In the genomic region with DNA sequence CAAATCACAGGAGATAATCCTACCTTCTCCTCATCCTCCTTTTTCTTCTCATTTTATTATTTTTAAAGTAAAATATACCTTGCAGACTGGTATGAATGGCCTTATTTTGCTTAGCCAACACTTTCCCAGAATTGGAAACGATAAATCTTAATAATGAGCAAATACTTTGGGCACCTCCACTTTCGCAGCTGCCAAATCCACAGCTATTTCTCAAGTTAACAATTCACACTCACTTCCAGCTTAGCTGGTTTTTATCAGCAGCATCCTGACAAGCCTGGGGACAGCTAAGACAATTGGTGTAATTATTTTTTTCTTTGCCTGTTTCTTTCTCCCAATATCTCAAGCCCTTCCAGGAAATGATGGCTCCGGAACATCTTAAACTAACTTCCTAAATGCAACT, we compare ENCODE assay signal across 32 cellular contexts.
"Had no signal": no experiment of that assay in that cellular context is flagged by ENCODE, and none has a peak within 500 bp of the region (broad histone marks: within the 10 kb centered on the region; RNA-seq: fewer than 3 reads in every experiment).

No MANE protein-coding gene starts in this region.

- FAIRE-seq: urothelium cell line had no signal

- H3K27me3 ChIP-seq: neural progenitor cell, ovary, right lobe of liver, spleen, suprapubic skin, testis, tibial artery, transverse colon, vagina had no signal

- H3K9me3 Mint-ChIP-seq: natural killer cell; nephron; neural progenitor cell; stimulated activated naive CD8-positive, alpha-beta T cell treated with anti-CD3 and anti-CD28 coated beads, Interleukin-15, amount 100 ng/mL, for 72 hours; type B pancreatic cell had no signal

- ATAC-seq: natural killer cell; psoas muscle; right cardiac atrium; right lobe of liver; stimulated activated memory B cell treated with anti-CD40 and anti-IgM and Interleukin-4, amounts not matched to agents 10 μg/mL and 1 μg/mL and 100 μg/mL, for 72 hours; stimulated activated naive CD8-positive, alpha-beta T cell treated with anti-CD3 and anti-CD28 coated beads, Interleukin-15, amount 100 ng/mL, for 72 hours; stimulated activated naive CD8-positive, alpha-beta T cell treated with anti-CD3 and anti-CD28 coated beads, Interleukin-15, Interleukin-2, amounts not matched to agents 100 U/mL and 50 U/mL, for 24 hours had no signal

- H3K27ac ChIP-seq: neural progenitor cell, ovary, parathyroid adenoma, psoas muscle, right lobe of liver, sigmoid colon, skin epidermis, spleen, suprapubic skin, testis, tibial artery, transverse colon, vagina had no signal

- H3K79me2 ChIP-seq: parathyroid adenoma had no signal

- H3K27ac Mint-ChIP-seq: natural killer cell; nephron; neural progenitor cell; progenitor cell of endocrine pancreas; stimulated activated memory B cell treated with anti-CD40 and anti-IgM and Interleukin-4, amounts not matched to agents 10 μg/mL and 1 μg/mL and 100 μg/mL, for 72 hours; stimulated activated naive CD8-positive, alpha-beta T cell treated with anti-CD3 and anti-CD28 coated beads, Interleukin-15, amount 100 ng/mL, for 72 hours; type B pancreatic cell had no signal

- H3K4me1 ChIP-seq: parathyroid adenoma, psoas muscle, right lobe of liver, sigmoid colon, spleen, suprapubic skin, testis, tibial artery, transverse colon, vagina had no signal

- H3K9me3 ChIP-seq: ovary, psoas muscle, right lobe of liver, sigmoid colon, spleen, suprapubic skin, testis, tibial artery, transverse colon, vagina had no signal

- H3K9ac ChIP-seq: neural progenitor cell, parathyroid adenoma had no signal

- H3K4me1 Mint-ChIP-seq: natural killer cell; nephron; neural progenitor cell; stimulated activated memory B cell treated with anti-CD40 and anti-IgM and Interleukin-4, amounts not matched to agents 10 μg/mL and 1 μg/mL and 100 μg/mL, for 72 hours; stimulated activated naive CD8-positive, alpha-beta T cell treated with anti-CD3 and anti-CD28 coated beads, Interleukin-15, amount 100 ng/mL, for 72 hours had no signal

- H3K4me3 Mint-ChIP-seq: natural killer cell; nephron; neural progenitor cell; stimulated activated memory B cell treated with anti-CD40 and anti-IgM and Interleukin-4, amounts not matched to agents 10 μg/mL and 1 μg/mL and 100 μg/mL, for 72 hours; stimulated activated naive CD8-positive, alpha-beta T cell treated with anti-CD3 and anti-CD28 coated beads, Interleukin-15, amount 100 ng/mL, for 72 hours; type B pancreatic cell had no signal

- H3K4me2 ChIP-seq: neural progenitor cell, smooth muscle cell had no signal

- H3K36me3 Mint-ChIP-seq: natural killer cell; neural progenitor cell; stimulated activated memory B cell treated with anti-CD40 and anti-IgM and Interleukin-4, amounts not matched to agents 10 μg/mL and 1 μg/mL and 100 μg/mL, for 72 hours; type B pancreatic cell had no signal

- H3K4me3 ChIP-seq: neural progenitor cell, ovary, psoas muscle, right lobe of liver, sigmoid colon, skin epidermis, smooth muscle cell, spleen, suprapubic skin, testis, tibial artery, transverse colon, vagina had no signal

- H3K27me3 Mint-ChIP-seq: stimulated activated memory B cell treated with anti-CD40 and anti-IgM and Interleukin-4, amounts not matched to agents 10 μg/mL and 1 μg/mL and 100 μg/mL, for 72 hours had no signal

- H3K36me3 ChIP-seq: neural progenitor cell, ovary, right lobe of liver, sigmoid colon, spleen, suprapubic skin, tibial artery, transverse colon, vagina had no signal

- DNase-seq: natural killer cell; occipital lobe; ovary; posterior cingulate gyrus; psoas muscle; right cardiac atrium; right lobe of liver; sigmoid colon; spleen; stimulated activated CD4-positive, alpha-beta T cell treated with anti-CD3 and anti-CD28 coated beads, Interleukin-12 subunit alpha, Interleukin-12 subunit beta, amount 100 ng/mL, for 4 hours; stimulated activated CD4-positive, alpha-beta T cell treated with anti-CD3 and anti-CD28 coated beads, Interleukin-1b, Interleukin-23, amount 100 ng/mL, for 48 hours; stimulated activated CD4-positive, alpha-beta T cell treated with anti-CD3 and anti-CD28 coated beads, Interleukin-4, amount 100 ng/mL, for 1 hour; stimulated activated CD4-positive, alpha-beta T cell treated with anti-CD3 and anti-CD28 coated beads, Interleukin-4, amount 100 ng/mL, for 4 hours; stimulated activated CD8-positive, alpha-beta memory T cell treated with anti-CD3 and anti-CD28 coated beads, Interleukin-4, amount 100 ng/mL, for 48 hours; stimulated activated naive CD4-positive, alpha-beta T cell; stimulated activated naive CD8-positive, alpha-beta T cell treated with anti-CD3 and anti-CD28 coated beads, Interleukin-15, amount 100 ng/mL, for 72 hours; stimulated activated naive CD8-positive, alpha-beta T cell treated with anti-CD3 and anti-CD28 coated beads, Interleukin-15, Interleukin-2, amounts not matched to agents 100 U/mL and 50 U/mL, for 24 hours; substantia nigra; testis; tibial artery; transverse colon had no signal

- H2AFZ ChIP-seq: neural progenitor cell, parathyroid adenoma had no signal
